ENCODE assay signal across 28 cellular contexts in the genomic region with DNA sequence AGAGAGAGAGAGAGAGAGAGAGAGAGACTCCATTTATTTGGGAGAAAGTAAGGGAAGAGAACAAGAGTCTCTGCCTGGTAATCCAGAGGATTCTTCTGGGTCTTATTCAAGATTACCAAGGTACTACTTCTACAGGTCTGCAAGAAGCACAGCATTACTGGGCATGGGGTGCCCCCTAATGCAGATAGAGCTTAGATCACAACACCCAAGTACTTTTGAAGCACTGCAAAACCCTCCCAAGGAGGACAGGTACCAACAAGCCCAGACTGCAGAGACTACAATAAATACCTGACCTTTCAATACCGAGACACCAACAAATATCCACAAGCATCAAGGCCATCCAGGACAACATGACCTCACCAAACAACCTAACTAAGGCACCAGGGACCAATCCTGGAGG.
"Had no signal": no experiment of that assay in that cellular context is flagged by ENCODE, and none has a peak within 500 bp of the region (broad histone marks: within the 10 kb centered on the region; RNA-seq: fewer than 3 reads in every experiment).

No MANE protein-coding gene starts in this region.

- H3K27ac Mint-ChIP-seq: activated CD4-positive, alpha-beta memory T cell treated with anti-CD3 and anti-CD28 coated beads, Interleukin-2, amount 10 ng/mL, durations not matched to agents 7 days and 5 days; activated CD4-positive, alpha-beta T cell treated with anti-CD3 and anti-CD28 coated beads, Interleukin-2, amount 10 ng/mL, durations not matched to agents 7 days and 5 days; activated naive CD4-positive, alpha-beta T cell treated with anti-CD3 and anti-CD28 coated beads, Interleukin-2, amount 10 ng/mL, durations not matched to agents 7 days and 5 days; activated naive CD4-positive, alpha-beta T cell treated with anti-CD3 and anti-CD28 coated beads, Interleukin-2, amount 50 U/mL, for 72 hours; activated T-cell treated with anti-CD3 and anti-CD28 coated beads, Interleukin-2, amount 50 U/mL, for 24 hours; activated T-cell treated with anti-CD3 and anti-CD28 coated beads, Interleukin-2, amount 50 U/mL, for 72 hours; brain; effector memory CD8-positive, alpha-beta T cell; T-helper 17 cell; T-helper 2 cell treated with Interferon-gamma antibody and Interleukin-4, amounts not matched to agents 5 μg/mL and 100 μg/mL, for 36 hours had no signal

- H3K36me3 Mint-ChIP-seq: activated naive CD4-positive, alpha-beta T cell treated with anti-CD3 and anti-CD28 coated beads, Interleukin-2, amount 10 ng/mL, durations not matched to agents 7 days and 5 days; activated naive CD8-positive, alpha-beta T cell treated with anti-CD3 and anti-CD28 coated beads, Interleukin-2, amount 10 ng/mL, durations not matched to agents 7 days and 5 days; brain had no signal

- H3K4me1 ChIP-seq: ascending aorta, esophagus squamous epithelium had no signal

- H3K9me3 Mint-ChIP-seq: T-helper 2 cell treated with Interferon-gamma antibody and Interleukin-4, amounts not matched to agents 5 μg/mL and 100 μg/mL, for 36 hours had no signal

- DNase-seq: activated CD4-positive, alpha-beta memory T cell treated with anti-CD3 and anti-CD28 coated beads, Interleukin-2, amount 10 ng/mL, durations not matched to agents 7 days and 5 days; activated CD4-positive, alpha-beta T cell treated with anti-CD3 and anti-CD28 coated beads for 4 hours; activated CD4-positive, alpha-beta T cell treated with anti-CD3 and anti-CD28 coated beads, Interleukin-2, amount 10 ng/mL, durations not matched to agents 7 days and 5 days; activated CD4-positive, alpha-beta T cell treated with anti-CD3 and anti-CD28 coated beads, Interleukin-2, amount 50 U/mL, for 4 hours; activated CD4-positive, CD25-positive, alpha-beta regulatory T cell; activated CD4-positive, CD25-positive, alpha-beta regulatory T cell treated with anti-CD3 and anti-CD28 coated beads, Interleukin-2, amount 50 U/mL, for 72 hours; activated CD8-positive, alpha-beta memory T cell treated with anti-CD3 and anti-CD28 coated beads, Interleukin-2, amount 50 U/mL, for 48 hours; activated gamma-delta T cell; activated naive CD4-positive, alpha-beta T cell; activated naive CD4-positive, alpha-beta T cell treated with anti-CD3 and anti-CD28 coated beads, Interleukin-2, amount 10 ng/mL, durations not matched to agents 7 days and 5 days; activated naive CD8-positive, alpha-beta T cell treated with anti-CD3 and anti-CD28 coated beads, Interleukin-2, amount 10 ng/mL, durations not matched to agents 7 days and 5 days; activated T-cell treated with anti-CD3 and anti-CD28 coated beads for 4 hours; activated T-cell treated with anti-CD3 and anti-CD28 coated beads, Interleukin-2, amount 50 U/mL, for 24 hours; activated T-cell treated with anti-CD3 and anti-CD28 coated beads, Interleukin-2, amount 50 U/mL, for 72 hours; caudate nucleus; cortex of kidney; dermis blood vessel endothelial cell; effector CD4-positive, alpha-beta T cell; effector memory CD8-positive, alpha-beta T cell; esophagus squamous epithelium; T-helper 1 cell; T-helper 17 cell; T1000 had no signal

- H3K4me1 Mint-ChIP-seq: activated CD4-positive, alpha-beta memory T cell treated with anti-CD3 and anti-CD28 coated beads, Interleukin-2, amount 10 ng/mL, durations not matched to agents 7 days and 5 days; activated CD4-positive, alpha-beta T cell treated with anti-CD3 and anti-CD28 coated beads, Interleukin-2, amount 10 ng/mL, durations not matched to agents 7 days and 5 days; activated naive CD4-positive, alpha-beta T cell treated with anti-CD3 and anti-CD28 coated beads, Interleukin-2, amount 10 ng/mL, durations not matched to agents 7 days and 5 days; activated naive CD8-positive, alpha-beta T cell treated with anti-CD3 and anti-CD28 coated beads, Interleukin-2, amount 10 ng/mL, durations not matched to agents 7 days and 5 days; brain; T-helper 17 cell had no signal

- ATAC-seq: activated naive CD4-positive, alpha-beta T cell treated with anti-CD3 and anti-CD28 coated beads, Interleukin-2, amount 50 U/mL, for 72 hours; activated T-cell treated with anti-CD3 and anti-CD28 coated beads, Interleukin-2, amount 50 U/mL, for 72 hours; effector memory CD8-positive, alpha-beta T cell; T-helper 17 cell had no signal

- H3K27ac ChIP-seq: ascending aorta, epithelial cell of prostate, esophagus squamous epithelium had no signal

- H3K4me3 ChIP-seq: ascending aorta, esophagus squamous epithelium had no signal

- H3K36me3 ChIP-seq: ascending aorta, esophagus squamous epithelium had no signal

- H3K4me3 Mint-ChIP-seq: activated CD4-positive, alpha-beta memory T cell treated with anti-CD3 and anti-CD28 coated beads, Interleukin-2, amount 10 ng/mL, durations not matched to agents 7 days and 5 days; activated CD4-positive, alpha-beta T cell treated with anti-CD3 and anti-CD28 coated beads, Interleukin-2, amount 10 ng/mL, durations not matched to agents 7 days and 5 days; activated naive CD4-positive, alpha-beta T cell treated with anti-CD3 and anti-CD28 coated beads, Interleukin-2, amount 10 ng/mL, durations not matched to agents 7 days and 5 days; activated naive CD8-positive, alpha-beta T cell treated with anti-CD3 and anti-CD28 coated beads, Interleukin-2, amount 10 ng/mL, durations not matched to agents 7 days and 5 days; activated T-cell treated with anti-CD3 and anti-CD28 coated beads, Interleukin-2, amount 50 U/mL, for 24 hours; activated T-cell treated with anti-CD3 and anti-CD28 coated beads, Interleukin-2, amount 50 U/mL, for 72 hours; brain; effector memory CD8-positive, alpha-beta T cell; T-helper 17 cell; T-helper 2 cell treated with Interferon-gamma antibody and Interleukin-4, amounts not matched to agents 5 μg/mL and 100 μg/mL, for 36 hours had no signal

- H3K27me3 ChIP-seq: ascending aorta, esophagus squamous epithelium had no signal
